9 cellular contexts compared by ENCODE assay signal in genomic region chr20:47727170-47727880, GRCh38.
A peak's percentile ranks its signal among the peaks of the same experiment; 100 is the strongest.
DNase-seq lines count a peak whose midpoint lies in the region; ATAC-seq and TF ChIP-seq lines count a peak whose summit lies in the region.
"Had no signal": no experiment of that assay in that cellular context is flagged by ENCODE, and none has a peak within 500 bp of the region (broad histone marks: within the 10 kb centered on the region; RNA-seq: fewer than 3 reads in every experiment).

No MANE protein-coding gene starts in this region.

- peak overlapping the region; percentile 47 for H3K4me2 ChIP-seq in SU-DHL-6 (ENCODE audit: low read depth, low read length, poor library complexity, severe bottlenecking)

- H3F3A ChIP-seq in SU-DHL-6 (ENCODE audit: insufficient read depth), result no peaks in the 10 kb centered on the region

- H3K4me1 Mint-ChIP-seq in nephron, result peaks cover 48% of the 10 kb centered on the region

- H3K9me3 ChIP-seq in SU-DHL-6 (ENCODE audit: insufficient read depth, low read length), result no peaks in the 10 kb centered on the region
- H3K9me3 ChIP-seq in tibial artery, result no peaks in the 10 kb centered on the region
- H3K9me3 ChIP-seq: thyroid gland had no signal

- peak overlapping the region; percentile 59 for H2AFZ ChIP-seq in SU-DHL-6 (ENCODE audit: low read depth, low read length, severe bottlenecking)

- H3K4me3 ChIP-seq in SU-DHL-6 (ENCODE audit: insufficient read depth, low read length, poor library complexity, severe bottlenecking), result no peak overlapping the region
- H3K4me3 ChIP-seq in tibial artery, result no peak overlapping the region
- H3K4me3 ChIP-seq: thyroid gland had no signal

- H3K9me2 ChIP-seq in SU-DHL-6 (replicated peaks; ENCODE audit: insufficient read depth, low read length), result no peaks in the 10 kb centered on the region

- H3K27me3 Mint-ChIP-seq in nephron (ENCODE audit: low read depth), result peaks cover 6% of the 10 kb centered on the region

- peaks cover 29% of the 10 kb centered on the region for H3K36me3 Mint-ChIP-seq in nephron (ENCODE audit: low read depth)

- H3K4me3 Mint-ChIP-seq in nephron, result no peak overlapping the region

- H3K9ac ChIP-seq in SU-DHL-6 (ENCODE audit: low read length), result peak overlapping the region; percentile 29; the same call in 1 of the 2 replicates

- no peaks in the 10 kb centered on the region for H3K4me1 ChIP-seq in tibial artery
- H3K4me1 ChIP-seq: thyroid gland had no signal

- H3K36me3 ChIP-seq in SU-DHL-6 (ENCODE audit: low read length) (no peaks in the 10 kb centered on the region), tibial artery (no peaks in the 10 kb centered on the region)
- H3K36me3 ChIP-seq: thyroid gland had no signal

- H3K27ac Mint-ChIP-seq in nephron, result peak overlapping the region; percentile 33 to 59 (median 55)

- no peaks in the 10 kb centered on the region for H3K79me2 ChIP-seq in SU-DHL-6 (ENCODE audit: insufficient read depth, low read length)

- ATAC-seq in HG02759 (IDR thresholded peaks at IDR 0.05; ENCODE audit: unreplicated experiment), result peak; percentile 79

- H3K27ac ChIP-seq in SU-DHL-6 (ENCODE audit: low read depth, low read length) (peak overlapping the region; percentile 64), tibial artery (no peak overlapping the region)
- H3K27ac ChIP-seq: thyroid gland had no signal

- no peaks in the 10 kb centered on the region for H3K27me3 ChIP-seq in SU-DHL-6 (ENCODE audit: low read length)
- H3K27me3 ChIP-seq in tibial artery, result no peaks in the 10 kb centered on the region
- H3K27me3 ChIP-seq: thyroid gland had no signal

- intact Hi-C loops in tibial artery (cut with DNase I; ENCODE audit: low total_unique reads), result loop anchor here (10.0 kb wide), 1 partner anchor 1333 kb away; no protein-coding TSS in a partner anchor

- H4K20me1 ChIP-seq in SU-DHL-6 (ENCODE audit: low read depth, low read length), result no peaks in the 10 kb centered on the region

- no peak for TF ChIP-seq CTCF in GM10266 (IDR thresholded peaks at IDR 0.05; ENCODE audit: control insufficient read depth, insufficient read depth, low read depth, missing control alignments)
- TF ChIP-seq CTCF in SU-DHL-6 (IDR thresholded peaks at IDR 0.05; ENCODE audit: insufficient read depth, low read length, poor library complexity, severe bottlenecking), result no peak
- TF ChIP-seq CTCF in nephron (IDR thresholded peaks at IDR 0.05; ENCODE audit: unreplicated experiment in 3 of 3), result no peak
- TF ChIP-seq CTCF in tibial artery (IDR thresholded peaks at IDR 0.05), result no peak

- DNase-seq in GM10266 (ENCODE audit: extremely low spot score) (peak; percentile 69), tibial artery (peak; percentile 58 to 72), NCI-H510A (lab: John Stamatoyannopoulos, UW) (no peak), D341Med (ENCODE audit: low spot score) (no peak)
- DNase-seq in activated naive CD4-positive, alpha-beta T cell treated with anti-CD3 and anti-CD28 coated beads, Interleukin-2, amount 50 U/mL, for 16 hours, result peak; percentile 49

- no peaks in the 10 kb centered on the region for H3K9me3 Mint-ChIP-seq in nephron

Comparison
In these comparisons a context has a peak if more than half of its experiments do, and no peak if none do; other contexts are left out.
1. DNase-seq: peak in GM10266 (single experiment), activated naive CD4-positive, alpha-beta T cell treated with anti-CD3 and anti-CD28 coated beads, Interleukin-2, amount 50 U/mL, for 16 hours (single experiment) and tibial artery (2 of 2); none in NCI-H510A (single experiment) and D341Med (single experiment).